ENCODE assay signal across 22 cellular contexts in the genomic region with DNA sequence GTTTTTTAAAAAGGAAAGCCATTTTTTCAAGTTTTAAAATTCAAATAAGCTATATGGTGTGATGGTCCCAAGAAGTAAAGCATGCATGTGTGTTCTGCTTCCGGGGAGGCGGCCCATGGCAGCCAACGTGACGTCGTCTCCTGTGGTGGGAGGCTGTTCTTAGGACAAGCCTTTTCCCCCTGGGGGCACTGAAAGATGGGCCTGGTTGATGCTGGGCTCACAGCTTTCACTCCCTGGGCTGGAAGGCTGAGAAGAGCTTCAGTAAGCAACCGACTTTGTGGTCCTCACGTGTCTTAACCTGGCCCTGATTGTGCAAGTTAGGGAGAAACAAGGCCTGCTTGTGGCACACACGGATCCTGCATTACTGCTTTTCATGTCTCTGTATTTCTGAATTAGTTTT.
"Had no signal": no experiment of that assay in that cellular context is flagged by ENCODE, and none has a peak within 500 bp of the region (broad histone marks: within the 10 kb centered on the region; RNA-seq: fewer than 3 reads in every experiment).

No MANE protein-coding gene starts in this region.

- H3K4me3 ChIP-seq: coronary artery, mucosa of descending colon, ovary, right lobe of liver, smooth muscle cell, thyroid gland had no signal

- ATAC-seq: activated CD8-positive, alpha-beta T cell treated with anti-CD3 and anti-CD28 coated beads for 36 hours; activated naive CD8-positive, alpha-beta T cell treated with anti-CD3 and anti-CD28 coated beads, Interleukin-2, amount 50 U/mL, for 24 hours; left lobe of liver; right lobe of liver; SK-N-SH treated with all-trans-retinoic acid at 6 μM for 48 hours; stimulated activated effector memory CD8-positive, alpha-beta T cell treated with anti-CD3 and anti-CD28 coated beads, Interleukin-12 subunit alpha, Interleukin-12 subunit beta, amount 100 ng/mL, for 72 hours had no signal

- H3K36me3 ChIP-seq: brain microvascular endothelial cell, ovary, right lobe of liver, thyroid gland had no signal

- H3K9me3 ChIP-seq: mucosa of descending colon, ovary, right lobe of liver, thyroid gland had no signal

- H3K27me3 ChIP-seq: brain microvascular endothelial cell, ovary, right lobe of liver, thyroid gland had no signal

- H3K4me1 ChIP-seq: right lobe of liver had no signal

- H3K27ac ChIP-seq: brain microvascular endothelial cell, ovary, right lobe of liver had no signal

- DNase-seq: activated CD4-positive, alpha-beta T cell treated with anti-CD3 and anti-CD28 coated beads, Interleukin-2, amount 10 ng/mL, durations not matched to agents 24 days and 14 days; activated CD4-positive, CD25-positive, alpha-beta regulatory T cell; activated CD8-positive, alpha-beta T cell treated with anti-CD3 and anti-CD28 coated beads for 36 hours; activated naive CD4-positive, alpha-beta T cell treated with anti-CD3 and anti-CD28 coated beads, Interleukin-2, amount 10 ng/mL, durations not matched to agents 7 days and 5 days; activated naive CD8-positive, alpha-beta T cell treated with anti-CD3 and anti-CD28 coated beads, Interleukin-2, amount 50 U/mL, for 24 hours; activated T-cell treated with anti-CD3 and anti-CD28 coated beads, Interleukin-2, amount 50 U/mL, for 1 hour; anterior cingulate cortex; brain microvascular endothelial cell; hypothalamus; mucosa of descending colon; naive B cell; ovary; right lobe of liver; stimulated activated CD4-positive, alpha-beta T cell treated with anti-CD3 and anti-CD28 coated beads, Interleukin-4, amount 100 ng/mL, for 24 hours; T-helper 1 cell; T-helper 9 cell; thyroid gland had no signal
